In genomic region chr3:115347737-115348136, GRCh38 we compare ENCODE assay signal across 19 cellular contexts.
A peak's percentile ranks its signal among the peaks of the same experiment; 100 is the strongest.
DNase-seq lines count a peak whose midpoint lies in the region; ATAC-seq and TF ChIP-seq lines count a peak whose summit lies in the region.
"Had no signal": no experiment of that assay in that cellular context is flagged by ENCODE, and none has a peak within 500 bp of the region (broad histone marks: within the 10 kb centered on the region; RNA-seq: fewer than 3 reads in every experiment).

No MANE protein-coding gene starts in this region.

- H3K4me1 ChIP-seq in neural progenitor cell = peaks cover 20% of the 10 kb centered on the region

- DNase-seq in A172 (ENCODE audit: low spot score) = peak; percentile 57
- DNase-seq in NCI-H226 = peak; percentile 69
- peak; percentile 4 for DNase-seq in fibroblast of peridontal ligament (ENCODE audit: extremely low read depth)
- peak; percentile 19 for DNase-seq in neural progenitor cell (ENCODE audit: low spot score)
- DNase-seq in NCI-H524 treated with DMSO at 0.1 percent for 48 hours (lab: John Stamatoyannopoulos, UW) = no peak
- DNase-seq in SIG-M5 (lab: John Stamatoyannopoulos, UW) = no peak
- DNase-seq: BE2C; CD4-positive, CD25-positive, alpha-beta regulatory T cell; COR-L47; DMS 273 treated with DMSO at 0.1 percent for 48 hours; DND-41; KBM-7; NCI-H1105; NCI-H1694; NCI-H2081 treated with DMSO at 0.1 percent for 48 hours; RPMI8226; SHP77 treated with DMSO at 0.1 percent for 48 hours had no signal

- H3K4me2 ChIP-seq in neural progenitor cell = no peak overlapping the region

- no peak overlapping the region for H2AFZ ChIP-seq in neural progenitor cell (replicated peaks)

- no peak overlapping the region for H3K9ac ChIP-seq in neural progenitor cell

- no peak overlapping the region for H3K4me3 ChIP-seq in neural progenitor cell

- peaks cover 3% of the 10 kb centered on the region for H3K36me3 ChIP-seq in neural progenitor cell
- H3K36me3 ChIP-seq: BE2C had no signal

- H3K27me3 Mint-ChIP-seq in neural progenitor cell (ENCODE audit: insufficient read depth, low read depth) = no peaks in the 10 kb centered on the region
- H3K27me3 Mint-ChIP-seq: CD4-positive, CD25-positive, alpha-beta regulatory T cell had no signal

- no peak overlapping the region for H3K27ac ChIP-seq in neural progenitor cell

- ATAC-seq in GM21619 (IDR thresholded peaks at IDR 0.05; ENCODE audit: unreplicated experiment) = no peak
- ATAC-seq: HCT116 had no signal

- H3K4me1 Mint-ChIP-seq in neural progenitor cell = peaks cover 13% of the 10 kb centered on the region
- H3K4me1 Mint-ChIP-seq: CD4-positive, CD25-positive, alpha-beta regulatory T cell had no signal

- H3K9me3 Mint-ChIP-seq in neural progenitor cell = peaks cover 3% of the 10 kb centered on the region

- no peaks in the 10 kb centered on the region for H3K79me2 ChIP-seq in neural progenitor cell (ENCODE audit: low read depth)

- no peaks in the 10 kb centered on the region for H3K9me3 ChIP-seq in neural progenitor cell (ENCODE audit: low read depth)
- H3K9me3 ChIP-seq: BE2C had no signal

- H3K27me3 ChIP-seq in neural progenitor cell = no peaks in the 10 kb centered on the region
- H3K27me3 ChIP-seq: BE2C had no signal

- no peaks in the 10 kb centered on the region for H3F3A ChIP-seq in neural progenitor cell (ENCODE audit: low read depth)

- H3K27ac Mint-ChIP-seq in neural progenitor cell = no peak overlapping the region
- H3K27ac Mint-ChIP-seq: CD4-positive, CD25-positive, alpha-beta regulatory T cell had no signal

- no peak for TF ChIP-seq CTCF in neural progenitor cell (IDR thresholded peaks at IDR 0.05)

- no peak overlapping the region for H3K4me3 Mint-ChIP-seq in neural progenitor cell
- H3K4me3 Mint-ChIP-seq: CD4-positive, CD25-positive, alpha-beta regulatory T cell had no signal

- no peaks in the 10 kb centered on the region for H3K36me3 Mint-ChIP-seq in neural progenitor cell
- H3K36me3 Mint-ChIP-seq: CD4-positive, CD25-positive, alpha-beta regulatory T cell had no signal

- no peaks in the 10 kb centered on the region for H4K20me1 ChIP-seq in neural progenitor cell (ENCODE audit: low read depth)

Comparison
In these comparisons a context has a peak if more than half of its experiments do, and no peak if none do; other contexts are left out.
1. DNase-seq: peak in A172 (single experiment), NCI-H226 (single experiment), fibroblast of peridontal ligament (single experiment) and neural progenitor cell (single experiment); none in NCI-H524 treated with DMSO at 0.1 percent for 48 hours (single experiment) and SIG-M5 (single experiment).